Comparison of ENCODE assay signal across 10 cellular contexts in genomic region chr4:143402776-143403550, GRCh38.
DNase-seq lines count a peak whose midpoint lies in the region; ATAC-seq, FAIRE-seq and TF ChIP-seq lines count a peak whose summit lies in the region.
"Had no signal": no experiment of that assay in that cellular context is flagged by ENCODE, and none has a peak within 500 bp of the region (broad histone marks: within the 10 kb centered on the region; RNA-seq: fewer than 3 reads in every experiment).

No MANE protein-coding gene starts in this region.

- H3K27me3 Mint-ChIP-seq in immature natural killer cell (ENCODE audit: low read depth in 3 of 3) (no peaks in the 10 kb centered on the region), progenitor cell of endocrine pancreas (no peaks in the 10 kb centered on the region)

- no peaks in the 10 kb centered on the region for H3K36me3 ChIP-seq in OCI-LY3 (replicated peaks; ENCODE audit: low read depth, low read length)

- no peak for TF ChIP-seq POLR2A in GM12891 (IDR thresholded peaks at IDR 0.05; ENCODE audit: low read depth, low read length)

- peak overlapping the region; percentile 44 for H3K9ac ChIP-seq in OCI-LY3 (ENCODE audit: low read length)

- H4K20me1 ChIP-seq in OCI-LY3 (ENCODE audit: insufficient read depth, low read length) = 0 out of 2 replicates have a peak, but pooled peaks cover 7% of the 10 kb centered on the region

- no peak for FAIRE-seq in GM12891 (lab: Jason Lieb, UNC)

- TF ChIP-seq CTCF in OCI-LY3 (IDR thresholded peaks at IDR 0.05; ENCODE audit: low read depth, low read length) (no peak), GM10266 (IDR thresholded peaks at IDR 0.05; ENCODE audit: control insufficient read depth, insufficient read depth, low read depth, missing control alignments) (no peak), progenitor cell of endocrine pancreas (IDR thresholded peaks at IDR 0.05; ENCODE audit: unreplicated experiment) (no peak)

- peak overlapping the region; percentile 81 for H3K4me2 ChIP-seq in OCI-LY3 (ENCODE audit: low read length)

- H3K4me3 Mint-ChIP-seq in immature natural killer cell (peak overlapping the region; percentile 13 to 61 (median 40)), progenitor cell of endocrine pancreas (ENCODE audit: low read depth) (no peak overlapping the region)

- peak overlapping the region in 3 of 6 donors; percentile 2 to 62 (median 9) for H3K27ac Mint-ChIP-seq in immature natural killer cell
- H3K27ac Mint-ChIP-seq in progenitor cell of endocrine pancreas = no peak overlapping the region

- no peaks in the 10 kb centered on the region for H3K9me3 Mint-ChIP-seq in immature natural killer cell
- H3K9me3 Mint-ChIP-seq in progenitor cell of endocrine pancreas (ENCODE audit: low read depth) = no peaks in the 10 kb centered on the region

- peaks cover 26 to 58% of the 10 kb centered on the region in 2 donors for H3K4me1 Mint-ChIP-seq in immature natural killer cell
- H3K4me1 Mint-ChIP-seq in progenitor cell of endocrine pancreas (ENCODE audit: low read depth) = peaks cover 3% of the 10 kb centered on the region

- peak overlapping the region; percentile 53 for H3K27ac ChIP-seq in OCI-LY3 (ENCODE audit: low read length)
- H3K27ac ChIP-seq: C4-2B had no signal

- peak overlapping the region; percentile 60 for H3K4me3 ChIP-seq in OCI-LY3 (ENCODE audit: low read length)

- peaks cover 82% of the 10 kb centered on the region for H3K79me2 ChIP-seq in OCI-LY3 (ENCODE audit: low read length)

- no peaks in the 10 kb centered on the region for H3K36me3 Mint-ChIP-seq in immature natural killer cell
- no peaks in the 10 kb centered on the region for H3K36me3 Mint-ChIP-seq in progenitor cell of endocrine pancreas (ENCODE audit: insufficient read depth)

- DNase-seq in AG08395 (ENCODE audit: low spot score) (peak; percentile 46), immature natural killer cell (no peak), kidney glomerular epithelial cell (lab: John Stamatoyannopoulos, UW) (no peak), GM12891 (ENCODE audit: insufficient read length, low spot score) (no peak), GM10266 (ENCODE audit: extremely low spot score) (no peak), progenitor cell of endocrine pancreas (ENCODE audit: low spot score, unreplicated experiment) (no peak)
- DNase-seq: PC-3 had no signal

- no peak overlapping the region; the same call in 1 of the 2 replicates for H2AFZ ChIP-seq in OCI-LY3 (ENCODE audit: low read depth, low read length)

- H3K27me3 ChIP-seq in OCI-LY3 (ENCODE audit: low read depth, low read length) = no peaks in the 10 kb centered on the region

- H3K9me3 ChIP-seq in OCI-LY3 (ENCODE audit: insufficient read depth, low read length) = no peaks in the 10 kb centered on the region

- ATAC-seq in GM19452 (IDR thresholded peaks at IDR 0.05; ENCODE audit: unreplicated experiment) = peak; percentile 27
- ATAC-seq: PC-3 had no signal

- H3K4me1 ChIP-seq in OCI-LY3 (ENCODE audit: low read length) = peaks cover 62% of the 10 kb centered on the region

TF ChIP-seq in GM12891, 5 proteins besides CTCF, POLR2A, EP300 and RAD21:
- no peak for TF ChIP-seq POU2F2 (IDR thresholded peaks at IDR 0.05; ENCODE audit: low read depth, low read length)
- no peak for TF ChIP-seq PAX5 (IDR thresholded peaks at IDR 0.05; ENCODE audit: insufficient read depth, low read length, severe bottlenecking)
- TF ChIP-seq SPI1 (IDR thresholded peaks at IDR 0.05; ENCODE audit: low read depth, low read length) = no peak
- TF ChIP-seq POLR2AphosphoS5 (IDR thresholded peaks at IDR 0.05; ENCODE audit: low read depth, low read length) = no peak
- no peak for TF ChIP-seq TAF1 (IDR thresholded peaks at IDR 0.05; ENCODE audit: low read depth, low read length)
